18 cellular contexts compared by ENCODE assay signal in genomic region chr17:48522990-48523389, GRCh38. TPM values are rescaled to one million over a fixed set of nuclear protein-coding genes. Genes with fewer than 3 reads are reported as not detected.
A peak's percentile ranks its signal among the peaks of the same experiment; 100 is the strongest.
DNase-seq lines count a peak whose midpoint lies in the region; ATAC-seq and TF ChIP-seq lines count a peak whose summit lies in the region.
"Had no signal": no experiment of that assay in that cellular context is flagged by ENCODE, and none has a peak within 500 bp of the region (broad histone marks: within the 10 kb centered on the region; RNA-seq: fewer than 3 reads in every experiment).

No MANE protein-coding gene starts in this region.

- no peak overlapping the region for H3K27ac ChIP-seq in AG04450 (ENCODE audit: low read depth, low read length)
- H3K27ac ChIP-seq: adrenal gland had no signal

- no peak overlapping the region for H3K4me3 Mint-ChIP-seq in activated CD8-positive, alpha-beta T cell treated with anti-CD3 and anti-CD28 coated beads for 36 hours
- H3K4me3 Mint-ChIP-seq: activated CD4-positive, alpha-beta T cell treated with anti-CD3 and anti-CD28 coated beads, Interleukin-2, amount 10 ng/mL, durations not matched to agents 7 days and 5 days; activated T-cell treated with anti-CD3 and anti-CD28 coated beads, Interleukin-2, amount 50 U/mL, for 4 hours; stimulated activated naive CD8-positive, alpha-beta T cell treated with anti-CD3 and anti-CD28 coated beads, Interleukin-15, Interleukin-2, amounts not matched to agents 100 ng/mL and 50 ng/mL, for 24 hours had no signal

- H3K4me3 ChIP-seq in AG04450 (ENCODE audit: low read depth, low read length): no peak overlapping the region
- no peak overlapping the region for H3K4me3 ChIP-seq in astrocyte of the spinal cord (ENCODE audit: low read depth, low read length)
- H3K4me3 ChIP-seq in kidney epithelial cell (ENCODE audit: low read depth, low read length): no peak overlapping the region
- H3K4me3 ChIP-seq: adrenal gland, HAP-1, lung had no signal

- TF ChIP-seq EP300 in Ishikawa (IDR thresholded peaks at IDR 0.05; ENCODE audit: borderline replicate concordance): no peak

- DNase-seq in AG04450 (ENCODE audit: low read depth, low spot score): no peak
- no peak for DNase-seq in astrocyte of the spinal cord (ENCODE audit: low read depth, low spot score)
- DNase-seq in kidney epithelial cell (ENCODE audit: low read depth): no peak
- no peak for DNase-seq in activated CD8-positive, alpha-beta T cell treated with anti-CD3 and anti-CD28 coated beads for 36 hours
- no peak for DNase-seq in activated CD4-positive, CD25-positive, alpha-beta regulatory T cell treated with anti-CD3 and anti-CD28 coated beads, Interleukin-2, amount 50 U/mL, for 72 hours
- DNase-seq: activated CD4-positive, alpha-beta T cell treated with anti-CD3 and anti-CD28 coated beads, Interleukin-2, amount 10 ng/mL, durations not matched to agents 7 days and 5 days; activated T-cell treated with anti-CD3 and anti-CD28 coated beads, Interleukin-2, amount 50 U/mL, for 4 hours; occipital lobe; T1000 had no signal

- H3K9me3 Mint-ChIP-seq in activated CD8-positive, alpha-beta T cell treated with anti-CD3 and anti-CD28 coated beads for 36 hours: no peaks in the 10 kb centered on the region
- H3K9me3 Mint-ChIP-seq: activated CD4-positive, alpha-beta T cell treated with anti-CD3 and anti-CD28 coated beads, Interleukin-2, amount 10 ng/mL, durations not matched to agents 7 days and 5 days; activated T-cell treated with anti-CD3 and anti-CD28 coated beads, Interleukin-2, amount 50 U/mL, for 4 hours; stimulated activated naive CD8-positive, alpha-beta T cell treated with anti-CD3 and anti-CD28 coated beads, Interleukin-15, Interleukin-2, amounts not matched to agents 100 ng/mL and 50 ng/mL, for 24 hours had no signal

- TF ChIP-seq CTCF in AG04450 (IDR thresholded peaks at IDR 0.05; ENCODE audit: low read depth, low read length) (peak; percentile 55), astrocyte of the spinal cord (IDR thresholded peaks at IDR 0.05; ENCODE audit: low read depth, low read length) (peak; percentile 23), kidney epithelial cell (IDR thresholded peaks at IDR 0.05; ENCODE audit: insufficient read depth, low read length, poor library complexity, severe bottlenecking) (peak; percentile 47)
- TF ChIP-seq CTCF in activated CD8-positive, alpha-beta T cell treated with anti-CD3 and anti-CD28 coated beads for 36 hours (IDR thresholded peaks at IDR 0.05): no peak

- H3K36me3 ChIP-seq in kidney epithelial cell (ENCODE audit: control insufficient read depth, insufficient read depth, low read length): no peaks in the 10 kb centered on the region
- H3K36me3 ChIP-seq: adrenal gland, HAP-1 had no signal

- POLR2A ChIA-PET in AG04450 (lab: Yijun Ruan, JAX): interaction anchor here (0.8 to 1.9 kb wide), 2 partner anchors 19 to 50 kb away, joined by 4 to 5 read pairs; no protein-coding TSS in a partner anchor
- POLR2A ChIA-PET in activated CD8-positive, alpha-beta T cell treated with anti-CD3 and anti-CD28 coated beads for 36 hours (lab: Charles Lee): interaction anchor here (1.5 kb wide), 1 partner anchor 54 kb away, joined by 3 read pairs; no protein-coding TSS in a partner anchor

- in situ Hi-C loops in astrocyte of the spinal cord (cut with HindIII; ENCODE audit: low sequenced_read_pairs): no loop called here

- no peaks in the 10 kb centered on the region for H3K36me3 Mint-ChIP-seq in activated CD8-positive, alpha-beta T cell treated with anti-CD3 and anti-CD28 coated beads for 36 hours (ENCODE audit: low read depth)

- ATAC-seq in activated CD8-positive, alpha-beta T cell treated with anti-CD3 and anti-CD28 coated beads for 36 hours: no peak
- ATAC-seq in GM18861 (IDR thresholded peaks at IDR 0.05; ENCODE audit: unreplicated experiment) (no peak), HG03159 (IDR thresholded peaks at IDR 0.05; ENCODE audit: unreplicated experiment) (no peak)
- ATAC-seq: activated T-cell treated with anti-CD3 and anti-CD28 coated beads, Interleukin-2, amount 50 U/mL, for 4 hours; Right ventricle myocardium inferior had no signal

- H3K9me3 ChIP-seq in AG04450 (ENCODE audit: control insufficient read depth, insufficient read depth, low read length): peaks cover 4% of the 10 kb centered on the region; the same call in 1 of the 2 replicates
- H3K9me3 ChIP-seq: adrenal gland, HAP-1 had no signal

- H3K4me1 Mint-ChIP-seq in activated CD8-positive, alpha-beta T cell treated with anti-CD3 and anti-CD28 coated beads for 36 hours (ENCODE audit: low read depth): peaks cover 10% of the 10 kb centered on the region

- CTCF ChIA-PET in AG04450 (lab: Charles Lee): interaction anchor here (1.5 to 1.8 kb wide), 3 partner anchors 18 to 22 kb away, joined by 4 to 12 read pairs (median 8); no protein-coding TSS in a partner anchor
- CTCF ChIA-PET in activated CD8-positive, alpha-beta T cell treated with anti-CD3 and anti-CD28 coated beads for 36 hours (lab: Charles Lee): interaction anchor here (1.0 to 4.0 kb wide), 6 partner anchors 9 to 91 kb away, joined by 3 to 12 read pairs (median 4); partner anchors contain the start of gene HOXB8

- TF ChIP-seq RAD21 in Ishikawa (IDR thresholded peaks at IDR 0.05; ENCODE audit: low read depth): no peak

- H3K27me3 Mint-ChIP-seq in activated CD8-positive, alpha-beta T cell treated with anti-CD3 and anti-CD28 coated beads for 36 hours: peaks cover 39% of the 10 kb centered on the region

- no peaks in the 10 kb centered on the region for H3K27me3 ChIP-seq in AG04450 (ENCODE audit: control insufficient read depth, insufficient read depth, low read length)
- no peaks in the 10 kb centered on the region for H3K27me3 ChIP-seq in kidney epithelial cell (ENCODE audit: control insufficient read depth, insufficient read depth, low read length)
- H3K27me3 ChIP-seq: adrenal gland had no signal

- intact Hi-C loops in activated CD8-positive, alpha-beta T cell treated with anti-CD3 and anti-CD28 coated beads for 36 hours (cut with micrococcal nuclease): no loop called here

- no peak overlapping the region for H3K27ac Mint-ChIP-seq in activated CD8-positive, alpha-beta T cell treated with anti-CD3 and anti-CD28 coated beads for 36 hours
- H3K27ac Mint-ChIP-seq: activated CD4-positive, alpha-beta T cell treated with anti-CD3 and anti-CD28 coated beads, Interleukin-2, amount 10 ng/mL, durations not matched to agents 7 days and 5 days; stimulated activated naive CD8-positive, alpha-beta T cell treated with anti-CD3 and anti-CD28 coated beads, Interleukin-15, Interleukin-2, amounts not matched to agents 100 ng/mL and 50 ng/mL, for 24 hours had no signal

TF ChIP-seq in Ishikawa, 13 proteins besides CTCF, POLR2A, EP300 and RAD21:
- TF ChIP-seq CEBPB (IDR thresholded peaks at IDR 0.05): peak; percentile 25; the same call in 1 of the 2 replicates
- no peak for TF ChIP-seq FOXM1 (IDR thresholded peaks at IDR 0.05; ENCODE audit: borderline replicate concordance, low read depth)

RNA-seq across cellular contexts. Expression of gene HOXB1, which starts 7.8 kb away (rescaled TPM):
- polyA plus RNA-seq in AG04450 (2011; rRNA removed): not detected in 2 replicates
- polyA minus RNA-seq in AG04450 (2011; rRNA and poly(A)+ RNA removed): not detected in 2 replicates
- not detected in 2 replicates for total RNA-seq in kidney epithelial cell
- total RNA-seq in activated CD8-positive, alpha-beta T cell treated with anti-CD3 and anti-CD28 coated beads for 36 hours: not detected
- total RNA-seq: activated CD4-positive, alpha-beta T cell treated with anti-CD3 and anti-CD28 coated beads, Interleukin-2, amount 10 ng/mL, durations not matched to agents 7 days and 5 days; activated T-cell treated with anti-CD3 and anti-CD28 coated beads, Interleukin-2, amount 50 U/mL, for 4 hours; adrenal gland; dermis microvascular lymphatic vessel endothelial cell; lung; occipital lobe; Right ventricle myocardium inferior had no signal
- polyA plus RNA-seq: adrenal gland, lung had no signal

RNA-seq across cellular contexts. Expression of gene HOXB2, which starts 21.9 kb away (rescaled TPM):
- 16.3 and 17.9 TPM in 2 replicates for polyA plus RNA-seq in AG04450 (2011; rRNA removed)
- polyA minus RNA-seq in AG04450 (2011; rRNA and poly(A)+ RNA removed): 7.4 and 10.2 TPM in 2 replicates
- 15.2 and 24.6 TPM in 2 replicates for total RNA-seq in kidney epithelial cell
- total RNA-seq in activated CD8-positive, alpha-beta T cell treated with anti-CD3 and anti-CD28 coated beads for 36 hours: 10 to 100 TPM; 12.6 to 13.0 TPM

RNA-seq across cellular contexts. Expression of gene HOXB4, which starts 55.2 kb away (rescaled TPM):
- polyA plus RNA-seq in AG04450 (2011; rRNA removed): 5.8 and 6.1 TPM in 2 replicates
- polyA minus RNA-seq in AG04450 (2011; rRNA and poly(A)+ RNA removed): 8.2 and 9.9 TPM in 2 replicates
- 3.6 and 4.4 TPM in 2 replicates for total RNA-seq in kidney epithelial cell
- 1 to 10 TPM; 1.7 to 2.0 TPM for total RNA-seq in activated CD8-positive, alpha-beta T cell treated with anti-CD3 and anti-CD28 coated beads for 36 hours
- total RNA-seq: occipital lobe had no signal
